ENCODE assay signal across 20 cellular contexts in the genomic region with DNA sequence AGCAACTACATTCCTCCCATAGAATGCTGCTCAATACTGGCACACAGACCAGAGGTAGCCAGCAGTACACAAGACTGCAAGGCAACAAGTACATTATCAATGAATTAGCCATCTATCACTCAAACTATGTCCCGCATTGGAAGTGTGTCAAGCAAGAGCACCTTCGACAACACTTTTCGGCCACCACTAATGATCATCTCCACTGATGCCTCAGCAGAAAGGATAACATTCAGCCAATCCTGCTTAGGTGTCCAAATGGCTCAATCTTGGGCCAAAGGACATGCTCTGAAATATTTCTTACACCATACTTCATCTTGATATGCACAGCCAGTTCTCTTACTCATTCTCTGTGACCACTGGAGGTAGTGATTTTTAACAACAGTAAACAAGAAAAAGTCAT. TPM values are rescaled to one million over a fixed set of nuclear protein-coding genes. Genes with fewer than 3 reads are reported as not detected.
DNase-seq lines count a peak whose midpoint lies in the region; ATAC-seq and TF ChIP-seq lines count a peak whose summit lies in the region.
"Had no signal": no experiment of that assay in that cellular context is flagged by ENCODE, and none has a peak within 500 bp of the region (broad histone marks: within the 10 kb centered on the region; RNA-seq: fewer than 3 reads in every experiment).

No MANE protein-coding gene starts in this region.

- peaks cover 69% of the 10 kb centered on the region for H3K36me3 Mint-ChIP-seq in stimulated activated naive CD8-positive, alpha-beta T cell treated with anti-CD3 and anti-CD28 coated beads, Interleukin-15, Interleukin-2, amounts not matched to agents 100 ng/mL and 50 ng/mL, for 24 hours (ENCODE audit: low read depth)
- H3K36me3 Mint-ChIP-seq in activated T-helper 17 cell treated with anti-CD3 and anti-CD28 coated beads, Interleukin-2, amount 50 U/mL, for 72 hours (ENCODE audit: low read depth): peaks cover 97% of the 10 kb centered on the region
- H3K36me3 Mint-ChIP-seq in endothelial cell (ENCODE audit: low read depth, unreplicated experiment): peaks cover 51% of the 10 kb centered on the region

- H3K4me1 Mint-ChIP-seq in stimulated activated naive CD8-positive, alpha-beta T cell treated with anti-CD3 and anti-CD28 coated beads, Interleukin-15, Interleukin-2, amounts not matched to agents 100 ng/mL and 50 ng/mL, for 24 hours (ENCODE audit: low read depth): peaks cover 49% of the 10 kb centered on the region
- peaks cover 81% of the 10 kb centered on the region for H3K4me1 Mint-ChIP-seq in stimulated activated naive CD8-positive, alpha-beta T cell treated with anti-CD3 and anti-CD28 coated beads, Interleukin-15, amount 100 ng/mL, for 72 hours
- H3K4me1 Mint-ChIP-seq in activated T-helper 17 cell treated with anti-CD3 and anti-CD28 coated beads, Interleukin-2, amount 50 U/mL, for 72 hours: peaks cover 16% of the 10 kb centered on the region
- peaks cover 79% of the 10 kb centered on the region for H3K4me1 Mint-ChIP-seq in endothelial cell (ENCODE audit: unreplicated experiment)
- H3K4me1 Mint-ChIP-seq: GM23338, neural progenitor cell had no signal

- DNase-seq in stimulated activated naive CD8-positive, alpha-beta T cell treated with anti-CD3 and anti-CD28 coated beads, Interleukin-15, amount 100 ng/mL, for 72 hours: no peak
- no peak for DNase-seq in endothelial cell (ENCODE audit: low spot score)
- no peak for DNase-seq in NCI-H1048 (lab: John Stamatoyannopoulos, UW)
- DNase-seq in dedifferentiated amniotic fluid mesenchymal stem cell (ENCODE audit: extremely low spot score): no peak
- no peak for DNase-seq in COLO668 (lab: John Stamatoyannopoulos, UW; ENCODE audit: unreplicated experiment)
- DNase-seq: dermis blood vessel endothelial cell, KBM-7, left colon, NCI-H1930, NCI-H345, PC-9, thyroid gland, WERI-Rb-1 had no signal

- TF ChIP-seq CTCF in endothelial cell (IDR thresholded peaks at IDR 0.05; ENCODE audit: unreplicated experiment): no peak

- H3K4me3 Mint-ChIP-seq in stimulated activated naive CD8-positive, alpha-beta T cell treated with anti-CD3 and anti-CD28 coated beads, Interleukin-15, Interleukin-2, amounts not matched to agents 100 ng/mL and 50 ng/mL, for 24 hours: no peak overlapping the region
- H3K4me3 Mint-ChIP-seq in stimulated activated naive CD8-positive, alpha-beta T cell treated with anti-CD3 and anti-CD28 coated beads, Interleukin-15, amount 100 ng/mL, for 72 hours: no peak overlapping the region
- no peak overlapping the region for H3K4me3 Mint-ChIP-seq in activated T-helper 17 cell treated with anti-CD3 and anti-CD28 coated beads, Interleukin-2, amount 50 U/mL, for 72 hours
- peak overlapping the region; percentile 68 for H3K4me3 Mint-ChIP-seq in endothelial cell (ENCODE audit: unreplicated experiment)
- H3K4me3 Mint-ChIP-seq: GM23338; mesothelial cell of epicardium; neural progenitor cell; stimulated activated memory B cell treated with anti-CD40 and anti-IgM and Interleukin-4, amounts not matched to agents 10 μg/mL and 1 μg/mL and 100 μg/mL, for 72 hours; T-helper 1 cell treated with Interleukin-12 subunit alpha and Interleukin-12 subunit beta and Interleukin-4 antibody, amounts not matched to agents 30 μg/mL and 1 μg/mL, for 36 hours had no signal

- no peak for ATAC-seq in stimulated activated naive CD8-positive, alpha-beta T cell treated with anti-CD3 and anti-CD28 coated beads, Interleukin-15, amount 100 ng/mL, for 72 hours
- no peak for ATAC-seq in activated T-helper 17 cell treated with anti-CD3 and anti-CD28 coated beads, Interleukin-2, amount 50 U/mL, for 72 hours (replicated peaks)
- ATAC-seq: GM23338; left colon; stimulated activated memory B cell treated with anti-CD40 and anti-IgM and Interleukin-4, amounts not matched to agents 10 μg/mL and 1 μg/mL and 100 μg/mL, for 72 hours had no signal

- H3K27ac Mint-ChIP-seq in stimulated activated naive CD8-positive, alpha-beta T cell treated with anti-CD3 and anti-CD28 coated beads, Interleukin-15, Interleukin-2, amounts not matched to agents 100 ng/mL and 50 ng/mL, for 24 hours: peak overlapping the region; percentile 69
- peak overlapping the region in 1 of 2 donors; percentile 60 for H3K27ac Mint-ChIP-seq in stimulated activated naive CD8-positive, alpha-beta T cell treated with anti-CD3 and anti-CD28 coated beads, Interleukin-15, amount 100 ng/mL, for 72 hours
- peak overlapping the region; percentile 72 for H3K27ac Mint-ChIP-seq in activated T-helper 17 cell treated with anti-CD3 and anti-CD28 coated beads, Interleukin-2, amount 50 U/mL, for 72 hours
- H3K27ac Mint-ChIP-seq in endothelial cell (ENCODE audit: unreplicated experiment): peak overlapping the region; percentile 91
- H3K27ac Mint-ChIP-seq: GM23338; mesothelial cell of epicardium; neural progenitor cell; stimulated activated memory B cell treated with anti-CD40 and anti-IgM and Interleukin-4, amounts not matched to agents 10 μg/mL and 1 μg/mL and 100 μg/mL, for 72 hours; T-helper 1 cell treated with Interleukin-12 subunit alpha and Interleukin-12 subunit beta and Interleukin-4 antibody, amounts not matched to agents 30 μg/mL and 1 μg/mL, for 36 hours had no signal

- no peaks in the 10 kb centered on the region for H3K27me3 Mint-ChIP-seq in stimulated activated naive CD8-positive, alpha-beta T cell treated with anti-CD3 and anti-CD28 coated beads, Interleukin-15, Interleukin-2, amounts not matched to agents 100 ng/mL and 50 ng/mL, for 24 hours
- H3K27me3 Mint-ChIP-seq in stimulated activated naive CD8-positive, alpha-beta T cell treated with anti-CD3 and anti-CD28 coated beads, Interleukin-15, amount 100 ng/mL, for 72 hours: no peaks in the 10 kb centered on the region
- H3K27me3 Mint-ChIP-seq in activated T-helper 17 cell treated with anti-CD3 and anti-CD28 coated beads, Interleukin-2, amount 50 U/mL, for 72 hours: no peaks in the 10 kb centered on the region
- H3K27me3 Mint-ChIP-seq in endothelial cell (ENCODE audit: unreplicated experiment): peaks cover 8% of the 10 kb centered on the region
- H3K27me3 Mint-ChIP-seq: stimulated activated memory B cell treated with anti-CD40 and anti-IgM and Interleukin-4, amounts not matched to agents 10 μg/mL and 1 μg/mL and 100 μg/mL, for 72 hours had no signal

- H3K9me3 Mint-ChIP-seq in stimulated activated naive CD8-positive, alpha-beta T cell treated with anti-CD3 and anti-CD28 coated beads, Interleukin-15, Interleukin-2, amounts not matched to agents 100 ng/mL and 50 ng/mL, for 24 hours: no peaks in the 10 kb centered on the region
- H3K9me3 Mint-ChIP-seq in stimulated activated naive CD8-positive, alpha-beta T cell treated with anti-CD3 and anti-CD28 coated beads, Interleukin-15, amount 100 ng/mL, for 72 hours: no peaks in the 10 kb centered on the region
- H3K9me3 Mint-ChIP-seq in activated T-helper 17 cell treated with anti-CD3 and anti-CD28 coated beads, Interleukin-2, amount 50 U/mL, for 72 hours: no peaks in the 10 kb centered on the region
- no peaks in the 10 kb centered on the region for H3K9me3 Mint-ChIP-seq in endothelial cell (ENCODE audit: unreplicated experiment)
- H3K9me3 Mint-ChIP-seq: GM23338; mesothelial cell of epicardium; neural progenitor cell; stimulated activated memory B cell treated with anti-CD40 and anti-IgM and Interleukin-4, amounts not matched to agents 10 μg/mL and 1 μg/mL and 100 μg/mL, for 72 hours; T-helper 1 cell treated with Interleukin-12 subunit alpha and Interleukin-12 subunit beta and Interleukin-4 antibody, amounts not matched to agents 30 μg/mL and 1 μg/mL, for 36 hours had no signal

RNA-seq across cellular contexts. Expression of a gene that starts 25.0 kb away (rescaled TPM):
- 100 to 1,000 TPM; 152 to 209 TPM for total RNA-seq in activated T-helper 17 cell treated with anti-CD3 and anti-CD28 coated beads, Interleukin-2, amount 50 U/mL, for 72 hours
- total RNA-seq in endothelial cell (ENCODE audit: unreplicated experiment): 471 TPM

RNA-seq across cellular contexts. Expression of a gene that starts 37.2 kb away (rescaled TPM):
- total RNA-seq in activated T-helper 17 cell treated with anti-CD3 and anti-CD28 coated beads, Interleukin-2, amount 50 U/mL, for 72 hours: 10 to 100 TPM in 1 of 2 donors, 1 to 10 TPM in 1; 5.9 to 42.2 TPM
- total RNA-seq in endothelial cell (ENCODE audit: unreplicated experiment): 9.5 TPM
